ENCODE assay signal across 14 cellular contexts in the genomic region with DNA sequence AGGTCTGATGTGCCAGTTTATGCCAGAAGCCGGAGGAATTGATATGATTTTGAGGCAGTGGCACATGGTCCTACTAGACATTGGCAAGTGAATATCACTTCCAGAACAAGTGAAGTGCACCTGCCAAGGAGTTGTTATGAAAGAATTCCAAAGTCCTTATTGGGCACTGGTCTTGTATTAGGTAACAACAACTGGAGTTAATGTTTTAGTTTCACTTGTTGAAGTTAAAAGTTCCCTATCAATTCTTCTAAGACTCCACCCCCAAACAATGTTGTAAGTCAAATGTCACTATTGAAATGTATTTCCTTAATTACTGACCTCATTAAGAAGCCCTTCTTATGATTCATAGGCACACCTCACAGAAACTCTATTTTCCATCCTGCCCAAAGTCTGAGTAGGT. TPM values are rescaled to one million over a fixed set of nuclear protein-coding genes. Genes with fewer than 3 reads are reported as not detected.
A peak's percentile ranks its signal among the peaks of the same experiment; 100 is the strongest.
DNase-seq lines count a peak whose midpoint lies in the region; ATAC-seq, FAIRE-seq and TF ChIP-seq lines count a peak whose summit lies in the region.
"Had no signal": no experiment of that assay in that cellular context is flagged by ENCODE, and none has a peak within 500 bp of the region (broad histone marks: within the 10 kb centered on the region; RNA-seq: fewer than 3 reads in every experiment).

No MANE protein-coding gene starts in this region.

- ATAC-seq in natural killer cell (no peak), HG02642 (IDR thresholded peaks at IDR 0.05; ENCODE audit: poor library complexity, unreplicated experiment) (no peak)

- H3K27ac Mint-ChIP-seq in CD14-positive monocyte (peak overlapping the region; percentile 25 to 100 (median 86)), IgD-negative memory B cell (peak overlapping the region in 2 of 3 donors; percentile 1 to 45), natural killer cell (peak overlapping the region; percentile 45 to 48)

- H3K27me3 Mint-ChIP-seq in CD14-positive monocyte (ENCODE audit: low read depth in 3 of 3) = no peaks in the 10 kb centered on the region
- H3K27me3 Mint-ChIP-seq in IgD-negative memory B cell = no peaks in the 10 kb centered on the region
- no peaks in the 10 kb centered on the region for H3K27me3 Mint-ChIP-seq in natural killer cell (ENCODE audit: low read depth in 2 of 2)

- peaks cover 49% of the 10 kb centered on the region for H3K4me1 Mint-ChIP-seq in CD14-positive monocyte
- peaks cover 29 to 46% (median 41%) of the 10 kb centered on the region in 3 donors for H3K4me1 Mint-ChIP-seq in IgD-negative memory B cell
- H3K4me1 Mint-ChIP-seq in natural killer cell = peaks cover 72 to 74% of the 10 kb centered on the region in 2 donors

- peaks cover 4 to 13% of the 10 kb centered on the region in 2 donors for H3K36me3 Mint-ChIP-seq in CD14-positive monocyte
- H3K36me3 Mint-ChIP-seq in IgD-negative memory B cell = no peaks in the 10 kb centered on the region
- no peaks in the 10 kb centered on the region for H3K36me3 Mint-ChIP-seq in natural killer cell

- H3K9me3 Mint-ChIP-seq in CD14-positive monocyte (peaks cover 0 to 7% (median 0%) of the 10 kb centered on the region in 7 donors), IgD-negative memory B cell (no peaks in the 10 kb centered on the region), natural killer cell (no peaks in the 10 kb centered on the region)

- TF ChIP-seq CTCF in CD14-positive monocyte (IDR thresholded peaks at IDR 0.05) = no peak
- TF ChIP-seq CTCF in bronchial epithelial cell (IDR thresholded peaks at IDR 0.05; ENCODE audit: insufficient read depth, low read length, severe bottlenecking) = no peak
- no peak for TF ChIP-seq CTCF in natural killer cell (IDR thresholded peaks at IDR 0.05)

- H3K36me3 ChIP-seq in bronchial epithelial cell (ENCODE audit: control insufficient read depth, insufficient read depth, low read length) = no peaks in the 10 kb centered on the region
- H3K36me3 ChIP-seq: cardiac muscle cell, vagina had no signal

- intact Hi-C loops in CD14-positive monocyte (cut with micrococcal nuclease) (loop anchor here (5.0 to 10.0 kb wide), 5 partner anchors 33 to 325 kb away; a partner anchor contains a TSS), natural killer cell (cut with micrococcal nuclease) (loop anchor here (10.0 kb wide), 3 partner anchors 125 to 1165 kb away; a partner anchor contains a TSS)

- H3K4me3 ChIP-seq in bronchial epithelial cell (ENCODE audit: low read depth, low read length) = no peak overlapping the region
- H3K4me3 ChIP-seq: cardiac muscle cell had no signal

- DNase-seq in CD14-positive monocyte (ENCODE audit: low spot score) (no peak), bronchial epithelial cell (ENCODE audit: low read depth) (peak; percentile 57), natural killer cell (no peak), AG08395 (ENCODE audit: low spot score) (no peak), GM19239 (ENCODE audit: insufficient read length, low spot score) (no peak), COLO829 (ENCODE audit: low spot score) (no peak)
- DNase-seq: activated CD8-positive, alpha-beta memory T cell treated with anti-CD3 and anti-CD28 coated beads, Interleukin-2, amount 50 U/mL, for 4 hours; NCI-H1694; retina had no signal

- H3K4me3 Mint-ChIP-seq in CD14-positive monocyte (peak overlapping the region; percentile 96 to 99), IgD-negative memory B cell (peak overlapping the region in 3 of 4 donors; percentile 13 to 98 (median 58)), natural killer cell (peak overlapping the region; percentile 77)

- no peaks in the 10 kb centered on the region for H3K27me3 ChIP-seq in bronchial epithelial cell (ENCODE audit: control insufficient read depth, insufficient read depth, low read length)
- H3K27me3 ChIP-seq: vagina had no signal

- FAIRE-seq in bronchial epithelial cell (lab: Jason Lieb, UNC) = no peak
- no peak for FAIRE-seq in GM19239 (lab: Jason Lieb, UNC)
- FAIRE-seq: D721Med had no signal

RNA-seq across cellular contexts. Expression of a gene that starts 3.1 kb away (rescaled TPM):
- 10 to 100 TPM; 22.6 to 47.1 TPM for polyA plus RNA-seq in CD14-positive monocyte
- 32.8 TPM for polyA plus RNA-seq in IgD-negative memory B cell
- 10.3 and 13.1 TPM in 2 replicates for total RNA-seq in bronchial epithelial cell
- total RNA-seq in natural killer cell = 10 to 100 TPM; 80.0 to 91.6 (median 82.8) TPM

Comparison
In these comparisons a context has a peak if more than half of its experiments do, and no peak if none do; other contexts are left out.
1. H3K27ac Mint-ChIP-seq: peak in every context shown above with its lines; median percentile 86 in CD14-positive monocyte; 46 in natural killer cell; 23 in IgD-negative memory B cell.